24 cellular contexts compared by ENCODE assay signal in the genomic region with DNA sequence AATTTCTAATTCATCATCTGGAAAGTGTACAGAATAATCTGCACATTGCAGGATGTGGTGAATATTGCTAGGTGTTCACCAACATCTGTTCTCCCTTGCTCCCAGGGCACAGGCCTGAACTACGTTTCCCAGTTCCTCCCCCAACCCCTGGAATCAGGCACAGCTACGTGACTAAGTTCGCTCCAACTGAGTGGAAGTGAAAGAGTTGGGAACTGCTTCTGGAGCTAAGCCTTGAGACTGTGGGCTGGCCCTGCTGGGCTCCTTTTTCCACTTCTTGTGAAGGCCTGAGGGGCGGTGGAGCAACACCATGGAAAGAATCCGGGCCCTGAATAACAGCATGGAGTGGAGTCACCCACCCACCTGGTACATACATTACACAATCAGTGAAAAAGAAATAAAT.
"Had no signal": no experiment of that assay in that cellular context is flagged by ENCODE, and none has a peak within 500 bp of the region (broad histone marks: within the 10 kb centered on the region; RNA-seq: fewer than 3 reads in every experiment).

No MANE protein-coding gene starts in this region.

- DNase-seq: activated CD4-positive, alpha-beta memory T cell treated with anti-CD3 and anti-CD28 coated beads, Interleukin-2, amount 10 ng/mL, durations not matched to agents 7 days and 5 days; activated CD4-positive, alpha-beta T cell treated with anti-CD3 and anti-CD28 coated beads, Interleukin-2, amount 10 ng/mL, durations not matched to agents 7 days and 5 days; activated CD8-positive, alpha-beta memory T cell treated with anti-CD3 and anti-CD28 coated beads, Interleukin-2, amount 50 U/mL, for 48 hours; activated gamma-delta T cell; activated naive CD4-positive, alpha-beta T cell treated with anti-CD3 and anti-CD28 coated beads, Interleukin-2, amount 10 ng/mL, durations not matched to agents 7 days and 5 days; activated naive CD8-positive, alpha-beta T cell treated with anti-CD3 and anti-CD28 coated beads, Interleukin-2, amount 10 ng/mL, durations not matched to agents 7 days and 5 days; activated T-cell treated with anti-CD3 and anti-CD28 coated beads, Interleukin-2, amount 50 U/mL, for 24 hours; amniotic stem cell; caudate nucleus; cortex of kidney; heart left ventricle; left lung; midbrain; naive thymus-derived CD4-positive, alpha-beta T cell; pancreas; stimulated activated CD4-positive, alpha-beta T cell treated with anti-CD3 and anti-CD28 coated beads, Interleukin-15, amount 100 ng/mL, for 24 hours; stimulated activated CD4-positive, alpha-beta T cell treated with anti-CD3 and anti-CD28 coated beads, Interleukin-2, amount 100 ng/mL, for 24 hours; stimulated activated naive B cell treated with anti-CD40 and anti-IgM and Interleukin-4, amounts not matched to agents 10 μg/mL and 1 μg/mL and 100 μg/mL, for 72 hours; stomach; T-helper 1 cell; thyroid gland had no signal

- H3K4me1 ChIP-seq: heart left ventricle, left lung, pancreas, right atrium auricular region, thyroid gland had no signal

- H3K4me3 ChIP-seq: heart left ventricle, left lung, lung, pancreas, right atrium auricular region, stomach, thyroid gland had no signal

- H3K27ac ChIP-seq: heart left ventricle, left lung, pancreas, right atrium auricular region, stomach, thyroid gland, VCaP had no signal

- H3K36me3 ChIP-seq: heart left ventricle, left lung, pancreas, right atrium auricular region, stomach, thyroid gland had no signal

- H3K9me3 ChIP-seq: left lung, pancreas, right atrium auricular region, stomach, thyroid gland had no signal
